29 cellular contexts compared by ENCODE assay signal in genomic region chr12:116766746-116767145, GRCh38. TPM values are rescaled to one million over a fixed set of nuclear protein-coding genes. Genes with fewer than 3 reads are reported as not detected.
DNase-seq lines count a peak whose midpoint lies in the region; ATAC-seq, FAIRE-seq and TF ChIP-seq lines count a peak whose summit lies in the region.
"Had no signal": no experiment of that assay in that cellular context is flagged by ENCODE, and none has a peak within 500 bp of the region (broad histone marks: within the 10 kb centered on the region; RNA-seq: fewer than 3 reads in every experiment).

No MANE protein-coding gene starts in this region.

- no CpG with 5 or more reads among the region's 3 CpGs for WGBS in IMR-90 (ENCODE audit: extremely low coverage in 2 of 2, insufficient read length in 1 of 2), 2 experiments
- 87 to 96% (median 92%) methylated on average over 3 of the region's 3 CpGs for WGBS in spleen, 5 donors
- 90 to 93% (median 91%) methylated on average over 3 of the region's 3 CpGs for WGBS in small intestine, 3 donors
- 74 to 92% methylated on average over 3 of the region's 3 CpGs for WGBS in testis, 2 donors

- no peak overlapping the region for H3K4me2 ChIP-seq in IMR-90 (ENCODE audit: low read depth, low read length)
- H3K4me2 ChIP-seq: BLaER1 had no signal

- H3K23ac ChIP-seq in IMR-90 (ENCODE audit: low read depth, low read length) = no peak overlapping the region

- BruUV-seq in IMR-90 (replicated peaks; lab: Mats Ljungman, UMichigan) = no TSS peak

- no peak overlapping the region; the same call in 1 of the 2 replicates for H3K14ac ChIP-seq in IMR-90 (replicated peaks; ENCODE audit: low read depth, low read length)

- H3K9me3 ChIP-seq in IMR-90 (ENCODE audit: control insufficient read depth, insufficient read depth, low read length) (no peaks in the 10 kb centered on the region), spleen (no peaks in the 10 kb centered on the region), small intestine (ENCODE audit: control insufficient read depth, low read depth) (no peaks in the 10 kb centered on the region), testis (no peaks in the 10 kb centered on the region)
- H3K9me3 ChIP-seq: BE2C, BLaER1 had no signal

- H2AK5ac ChIP-seq in IMR-90 (ENCODE audit: low read depth, low read length) = no peak overlapping the region

- no peak overlapping the region for H3K4me3 ChIP-seq in IMR-90 (ENCODE audit: insufficient read depth, low read depth, low read length)
- H3K4me3 ChIP-seq in spleen = no peak overlapping the region
- no peak overlapping the region for H3K4me3 ChIP-seq in small intestine (ENCODE audit: low read depth in 1 of 2, low read length in 2 of 2)
- H3K4me3 ChIP-seq in testis = no peak overlapping the region
- H3K4me3 ChIP-seq: BLaER1, GM12878 had no signal

- FAIRE-seq in small intestine (lab: Jason Lieb, UNC) = no peak
- FAIRE-seq: A204.1, GM12878, GM12892, GM18507 had no signal

- H4K5ac ChIP-seq in IMR-90 (ENCODE audit: low read depth, low read length) = no peak overlapping the region

- no peaks in the 10 kb centered on the region for H3K9me1 ChIP-seq in IMR-90 (ENCODE audit: insufficient read depth, low read length)

- H4K20me1 ChIP-seq in IMR-90 (ENCODE audit: insufficient read depth, low read length) = no peaks in the 10 kb centered on the region
- H4K20me1 ChIP-seq: BLaER1 had no signal

- no peak for ATAC-seq in IMR-90 (ENCODE audit: low read depth)
- ATAC-seq: GM12878 had no signal

- dilution Hi-C loops in IMR-90 (cut with HindIII; ENCODE audit: low sequenced_read_pairs, unreplicated experiment) = no loop called here

- no peak for TF ChIP-seq POLR2A in IMR-90 (IDR thresholded peaks at IDR 0.05; ENCODE audit: low read depth, low read length)
- TF ChIP-seq POLR2A in spleen (IDR thresholded peaks at IDR 0.05) = no peak
- no peak for TF ChIP-seq POLR2A in testis (IDR thresholded peaks at IDR 0.05)

- no peak for TF ChIP-seq RAD21 in IMR-90 (IDR thresholded peaks at IDR 0.05; ENCODE audit: low read length)

- H3K27ac ChIP-seq in IMR-90 (ENCODE audit: insufficient read depth, low read length) (no peak overlapping the region), spleen (no peak overlapping the region), small intestine (ENCODE audit: low read depth in 1 of 2, low read length in 1 of 2) (no peak overlapping the region), testis (no peak overlapping the region)
- H3K27ac ChIP-seq: BLaER1 had no signal

- H3K4me1 ChIP-seq in IMR-90 (ENCODE audit: control insufficient read depth, insufficient read depth, low read length) (no peaks in the 10 kb centered on the region), spleen (no peaks in the 10 kb centered on the region), small intestine (ENCODE audit: control insufficient read depth in 2 of 2, insufficient read depth in 1 of 2, low read depth in 1 of 2, low read length in 1 of 2) (no peaks in the 10 kb centered on the region), testis (no peaks in the 10 kb centered on the region)
- H3K4me1 ChIP-seq: BE2C, BLaER1 had no signal

- H4K8ac ChIP-seq in IMR-90 (ENCODE audit: low read depth in 2 of 2, low read length in 2 of 2) = no peak overlapping the region

- H3K9ac ChIP-seq in IMR-90 (ENCODE audit: low read depth, low read length) = no peak overlapping the region
- H3K9ac ChIP-seq: BLaER1 had no signal

- POLR2A ChIA-PET in IMR-90 (lab: Charles Lee; ENCODE audit: unreplicated experiment) = no interaction called here

- no peak overlapping the region for H3K4ac ChIP-seq in IMR-90 (ENCODE audit: low read depth, low read length)

- no peak overlapping the region for H4K91ac ChIP-seq in IMR-90 (ENCODE audit: insufficient read depth, low read depth, low read length)

- no peak overlapping the region for H2BK15ac ChIP-seq in IMR-90 (ENCODE audit: low read depth, low read length)

- in situ Hi-C loops in IMR-90 (cut with MboI; ENCODE audit: low sequenced_read_pairs) = no loop called here

- peak overlapping the region; percentile 14 for H2AFZ ChIP-seq in IMR-90 (replicated peaks; ENCODE audit: low read length, poor library complexity)

- DNase-seq in IMR-90 (no peak), mesenteric fat pad (ENCODE audit: low spot score) (peak; percentile 57), posterior vena cava (ENCODE audit: low spot score) (peak; percentile 56), spleen (peak; percentile 39), small intestine (no peak), NCI-H1092 (lab: John Stamatoyannopoulos, UW) (no peak), NCI-H1092 treated with DMSO at 0.1 percent for 48 hours (lab: John Stamatoyannopoulos, UW) (no peak), testis (no peak)
- DNase-seq: 8988T; ACHN; BE2C; C1 segment of cervical spinal cord; CD4-positive, alpha-beta memory T cell; CD4-positive, CD25-positive, alpha-beta regulatory T cell; CD8-positive, alpha-beta memory T cell; COR-L47; DMS 273 treated with DMSO at 0.1 percent for 48 hours; DMS153; DMS53; DMS79; DND-41; EL; GDM1 had no signal

- TF ChIP-seq CTCF in IMR-90 (conservative IDR thresholded peaks at IDR 0.05; ENCODE audit: low read depth, low read length) (no peak), spleen (IDR thresholded peaks at IDR 0.05 in 8 of 11, conservative IDR thresholded peaks at IDR 0.05 in 3 of 11) (no peak), testis (IDR thresholded peaks at IDR 0.05) (no peak)

- H3K79me1 ChIP-seq in IMR-90 (ENCODE audit: low read depth in 1 of 2, low read length in 2 of 2) = no peaks in the 10 kb centered on the region

- H2BK20ac ChIP-seq in IMR-90 (ENCODE audit: low read depth, low read length) = no peak overlapping the region

- H3K56ac ChIP-seq in IMR-90 (ENCODE audit: extremely low read depth, insufficient read depth, low read length) = no peak overlapping the region

- H3K36me3 ChIP-seq in IMR-90 (ENCODE audit: control insufficient read depth, insufficient read depth, low read length) (no peaks in the 10 kb centered on the region), spleen (no peaks in the 10 kb centered on the region), small intestine (ENCODE audit: control insufficient read depth in 2 of 2, insufficient read depth in 2 of 2, low read length in 2 of 2) (no peaks in the 10 kb centered on the region), testis (ENCODE audit: low read depth, missing control alignments) (no peaks in the 10 kb centered on the region)

- H2AK9ac ChIP-seq in IMR-90 (replicated peaks; ENCODE audit: low read depth, low read length, poor library complexity) = no peak overlapping the region

- H3K27me3 ChIP-seq in IMR-90 (ENCODE audit: control insufficient read depth, insufficient read depth, low read length) (no peaks in the 10 kb centered on the region), spleen (replicated peaks in 1 of 7) (no peaks in the 10 kb centered on the region), small intestine (ENCODE audit: control insufficient read depth in 2 of 2, insufficient read depth in 2 of 2, low read length in 2 of 2) (no peaks in the 10 kb centered on the region), testis (no peaks in the 10 kb centered on the region)
- H3K27me3 ChIP-seq: BE2C, BLaER1 had no signal

- CTCF ChIA-PET in IMR-90 (lab: Yijun Ruan, JAX) = no interaction called here

- H3K18ac ChIP-seq in IMR-90 (ENCODE audit: low read depth, low read length) = no peak overlapping the region

- no peak overlapping the region for H2BK5ac ChIP-seq in IMR-90 (ENCODE audit: low read depth, low read length, poor library complexity, severe bottlenecking)

- intact Hi-C loops in IMR-90 (cut with micrococcal nuclease) (no loop called here), posterior vena cava (cut with DNase I) (no loop called here), spleen (cut with DNase I; ENCODE audit: low total_unique reads) (no loop called here), testis (cut with DNase I; ENCODE audit: low total_unique reads) (no loop called here)

- H2BK120ac ChIP-seq in IMR-90 (ENCODE audit: low read depth, low read length) = no peak overlapping the region

TF ChIP-seq in IMR-90, 13 proteins besides CTCF, POLR2A, EP300 and RAD21 (continues in another document):
- TF ChIP-seq MAFK (IDR thresholded peaks at IDR 0.05; ENCODE audit: low read depth, low read length) (no peak), MAZ (IDR thresholded peaks at IDR 0.05; ENCODE audit: borderline replicate concordance, low read depth, low read length) (no peak), SMC3 (IDR thresholded peaks at IDR 0.05; ENCODE audit: low read depth, low read length) (no peak), CEBPB (IDR thresholded peaks at IDR 0.05; ENCODE audit: low read depth, low read length) (no peak), FOS (IDR thresholded peaks at IDR 0.05; ENCODE audit: low read depth, low read length) (no peak), ELK1 (IDR thresholded peaks at IDR 0.05; ENCODE audit: borderline replicate concordance, low read depth, low read length) (no peak), CHD1 (IDR thresholded peaks at IDR 0.05; ENCODE audit: low read depth, low read length) (no peak)

RNA-seq across cellular contexts. Expression of gene RNFT2, which starts 28.6 kb away (rescaled TPM):
- 1.7 and 2.3 TPM in 2 replicates for total RNA-seq in IMR-90 (2012; rRNA removed)
- 1.5 and 1.6 TPM in 2 replicates for polyA plus RNA-seq in IMR-90 (2012; rRNA removed)
- polyA plus RNA-seq in IMR-90 (2012; cell fraction: cytosol; rRNA removed) = 0.75 and 0.86 TPM in 2 replicates
- 1.3 and 1.4 TPM in 2 replicates for polyA plus RNA-seq in IMR-90 (2012; cell fraction: nucleus; rRNA removed; ENCODE audit: low replicate concordance)
- 2.1 TPM for total RNA-seq in mesenteric fat pad
- 1 to 10 TPM; 1.2 to 2.2 TPM for total RNA-seq in posterior vena cava
- 1 to 10 TPM; 3.0 to 6.0 (median 4.4) TPM for total RNA-seq in spleen
- 1 to 10 TPM; 1.9 to 3.9 (median 3.5) TPM for polyA plus RNA-seq in spleen
- polyA plus RNA-seq in small intestine = 1 to 10 TPM in 1 of 3 donors, under 1 TPM in 2; 0.45 to 2.4 (median 0.54) TPM
- 1 to 10 TPM; 6.8 to 9.0 TPM for total RNA-seq in testis
- polyA plus RNA-seq in testis (ENCODE audit: insufficient read depth, low read depth, low replicate concordance) = 11.7 TPM
- polyA plus RNA-seq: CD14-positive monocyte had no signal

RNA-seq across cellular contexts. Expression of gene SPRING1, which starts 28.9 kb away (rescaled TPM):
- total RNA-seq in IMR-90 (2012; rRNA removed) (14.0 and 16.4 TPM in 2 replicates), mesenteric fat pad (21.5 TPM), posterior vena cava (10 to 100 TPM; 13.9 to 18.1 TPM), spleen (10 to 100 TPM; 18.5 to 43.8 (median 28.7) TPM), testis (10 to 100 TPM; 23.4 to 25.5 TPM)
- polyA plus RNA-seq in IMR-90 (2012; rRNA removed) (12.4 and 16.7 TPM in 2 replicates), spleen (10 to 100 TPM in 2 of 3 donors, 1 to 10 TPM in 1; 8.8 to 17.5 (median 10.4) TPM), small intestine (10 to 100 TPM; 10.3 to 17.3 (median 15.4) TPM), testis (ENCODE audit: insufficient read depth, low read depth, low replicate concordance) (25.1 TPM)
- 9.0 and 9.6 TPM in 2 replicates for polyA plus RNA-seq in IMR-90 (2012; cell fraction: cytosol; rRNA removed)
- polyA plus RNA-seq in IMR-90 (2012; cell fraction: nucleus; rRNA removed; ENCODE audit: low replicate concordance) = 5.1 and 6.5 TPM in 2 replicates

Comparison
In these comparisons a context has a peak if more than half of its experiments do, and no peak if none do; other contexts are left out.
1. DNase-seq: peak in mesenteric fat pad (single experiment), posterior vena cava (single experiment) and spleen (single experiment); none in IMR-90 (single experiment), small intestine (single experiment), NCI-H1092 (single experiment), NCI-H1092 treated with DMSO at 0.1 percent for 48 hours (single experiment) and testis (single experiment).